ENCODE assay signal across 29 cellular contexts in the genomic region with DNA sequence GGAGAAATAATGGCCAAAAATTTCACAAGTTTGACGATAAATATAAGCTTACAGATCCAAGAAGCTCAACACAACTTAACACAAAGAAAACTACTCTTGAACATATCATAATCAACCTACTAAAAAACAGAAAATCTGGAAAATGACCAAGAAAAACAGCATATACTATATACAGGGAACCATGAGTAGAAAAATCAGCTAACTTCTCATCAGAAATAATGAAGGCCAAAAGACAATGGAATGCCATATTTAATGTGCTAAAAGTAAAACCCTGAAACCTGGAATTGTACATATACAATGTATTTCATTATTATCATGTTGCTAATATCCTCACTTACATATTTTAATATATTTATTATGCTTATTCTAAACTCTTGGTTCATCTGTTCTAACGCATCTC.
"Had no signal": no experiment of that assay in that cellular context is flagged by ENCODE, and none has a peak within 500 bp of the region (broad histone marks: within the 10 kb centered on the region; RNA-seq: fewer than 3 reads in every experiment).

No MANE protein-coding gene starts in this region.

- H3K4me1 ChIP-seq: stomach, testis, thyroid gland, tibial artery, transverse colon, upper lobe of right lung, uterus had no signal

- DNase-seq: stimulated activated CD4-positive, alpha-beta T cell treated with anti-CD3 and anti-CD28 coated beads, Interleukin-2, amount 100 ng/mL, for 48 hours; stimulated activated CD4-positive, alpha-beta T cell treated with anti-CD3 and anti-CD28 coated beads, Interleukin-4, amount 100 ng/mL, for 1 hour; stimulated activated CD4-positive, alpha-beta T cell treated with anti-CD3 and anti-CD28 coated beads, Interleukin-4, amount 100 ng/mL, for 24 hours; stimulated activated CD4-positive, alpha-beta T cell treated with anti-CD3 and anti-CD28 coated beads, Interleukin-4, amount 100 ng/mL, for 4 hours; stimulated activated CD8-positive, alpha-beta memory T cell treated with anti-CD3 and anti-CD28 coated beads, Interleukin-4, amount 100 ng/mL, for 48 hours; stimulated activated naive B cell treated with anti-CD40 and anti-IgM and Interleukin-4, amounts not matched to agents 10 μg/mL and 1 μg/mL and 100 μg/mL, for 72 hours; stimulated activated naive CD4-positive, alpha-beta T cell; stimulated activated naive CD4-positive, alpha-beta T cell treated with Interleukin-2 at 50 U/mL for 16 hours; stimulated activated naive CD8-positive, alpha-beta T cell treated with anti-CD3 and anti-CD28 coated beads, Interleukin-15, amount 100 ng/mL, for 72 hours; stimulated activated naive CD8-positive, alpha-beta T cell treated with anti-CD3 and anti-CD28 coated beads, Interleukin-15, Interleukin-2, amounts not matched to agents 100 U/mL and 50 U/mL, for 24 hours; stomach; substantia nigra; testis; thyroid gland; tibial artery; transverse colon; trophoblast cell; upper lobe of left lung; upper lobe of right lung; uterus had no signal

- H3K27me3 Mint-ChIP-seq: stimulated activated memory B cell treated with anti-CD40 and anti-IgM and Interleukin-4, amounts not matched to agents 10 μg/mL and 1 μg/mL and 100 μg/mL, for 72 hours; stimulated activated naive B cell treated with anti-CD40 and anti-IgM and Interleukin-4, amounts not matched to agents 10 μg/mL and 1 μg/mL and 100 μg/mL, for 72 hours; stimulated activated naive CD8-positive, alpha-beta T cell treated with anti-CD3 and anti-CD28 coated beads, Interleukin-15, amount 100 ng/mL, for 72 hours; stimulated activated naive CD8-positive, alpha-beta T cell treated with anti-CD3 and anti-CD28 coated beads, Interleukin-15, Interleukin-2, amounts not matched to agents 100 ng/mL and 50 ng/mL, for 24 hours; type B pancreatic cell had no signal

- H3K27ac Mint-ChIP-seq: stimulated activated effector memory CD8-positive, alpha-beta T cell treated with anti-CD3 and anti-CD28 coated beads, Interleukin-12 subunit alpha, Interleukin-12 subunit beta, amount 100 ng/mL, for 72 hours; stimulated activated memory B cell treated with anti-CD40 and anti-IgM and Interleukin-4, amounts not matched to agents 10 μg/mL and 1 μg/mL and 100 μg/mL, for 72 hours; stimulated activated naive B cell treated with anti-CD40 and anti-IgM and Interleukin-4, amounts not matched to agents 10 μg/mL and 1 μg/mL and 100 μg/mL, for 72 hours; stimulated activated naive CD8-positive, alpha-beta T cell treated with anti-CD3 and anti-CD28 coated beads, Interleukin-15, amount 100 ng/mL, for 72 hours; stimulated activated naive CD8-positive, alpha-beta T cell treated with anti-CD3 and anti-CD28 coated beads, Interleukin-15, Interleukin-2, amounts not matched to agents 100 ng/mL and 50 ng/mL, for 24 hours had no signal

- H3K36me3 Mint-ChIP-seq: stimulated activated effector memory CD8-positive, alpha-beta T cell treated with anti-CD3 and anti-CD28 coated beads, Interleukin-12 subunit alpha, Interleukin-12 subunit beta, amount 100 ng/mL, for 72 hours had no signal

- H3K27me3 ChIP-seq: stomach, suprapubic skin, testis, thyroid gland, tibial artery, tibial nerve, transverse colon, upper lobe of left lung, upper lobe of right lung, uterus, vagina had no signal

- FAIRE-seq: urothelium cell line had no signal

- H3K4me1 Mint-ChIP-seq: stimulated activated effector memory CD8-positive, alpha-beta T cell treated with anti-CD3 and anti-CD28 coated beads, Interleukin-12 subunit alpha, Interleukin-12 subunit beta, amount 100 ng/mL, for 72 hours; stimulated activated memory B cell treated with anti-CD40 and anti-IgM and Interleukin-4, amounts not matched to agents 10 μg/mL and 1 μg/mL and 100 μg/mL, for 72 hours; stimulated activated naive B cell treated with anti-CD40 and anti-IgM and Interleukin-4, amounts not matched to agents 10 μg/mL and 1 μg/mL and 100 μg/mL, for 72 hours; stimulated activated naive CD8-positive, alpha-beta T cell treated with anti-CD3 and anti-CD28 coated beads, Interleukin-15, amount 100 ng/mL, for 72 hours had no signal

- H3K27ac ChIP-seq: stomach, suprapubic skin, testis, thoracic aorta, thyroid gland, tibial artery, tibial nerve, transverse colon, upper lobe of left lung, upper lobe of right lung, uterus, vagina had no signal

- H3K4me3 ChIP-seq: stomach, suprapubic skin, testis, thoracic aorta, thyroid gland, tibial artery, tibial nerve, transverse colon, upper lobe of left lung, upper lobe of right lung, uterus, vagina had no signal

- H3K36me3 ChIP-seq: stomach, suprapubic skin, thoracic aorta, thyroid gland, transverse colon, upper lobe of left lung, upper lobe of right lung, uterus, vagina had no signal

- ATAC-seq: stimulated activated effector memory CD8-positive, alpha-beta T cell treated with anti-CD3 and anti-CD28 coated beads, Interleukin-12 subunit alpha, Interleukin-12 subunit beta, amount 100 ng/mL, for 72 hours; stimulated activated memory B cell treated with anti-CD40 and anti-IgM and Interleukin-4, amounts not matched to agents 10 μg/mL and 1 μg/mL and 100 μg/mL, for 72 hours; stimulated activated naive B cell treated with anti-CD40 and anti-IgM and Interleukin-4, amounts not matched to agents 10 μg/mL and 1 μg/mL and 100 μg/mL, for 72 hours; stimulated activated naive CD8-positive, alpha-beta T cell treated with anti-CD3 and anti-CD28 coated beads, Interleukin-15, amount 100 ng/mL, for 72 hours; stimulated activated naive CD8-positive, alpha-beta T cell treated with anti-CD3 and anti-CD28 coated beads, Interleukin-15, Interleukin-2, amounts not matched to agents 100 U/mL and 50 U/mL, for 24 hours; upper lobe of right lung had no signal

- H3K4me3 Mint-ChIP-seq: stimulated activated effector memory CD8-positive, alpha-beta T cell treated with anti-CD3 and anti-CD28 coated beads, Interleukin-12 subunit alpha, Interleukin-12 subunit beta, amount 100 ng/mL, for 72 hours; stimulated activated memory B cell treated with anti-CD40 and anti-IgM and Interleukin-4, amounts not matched to agents 10 μg/mL and 1 μg/mL and 100 μg/mL, for 72 hours; stimulated activated naive B cell treated with anti-CD40 and anti-IgM and Interleukin-4, amounts not matched to agents 10 μg/mL and 1 μg/mL and 100 μg/mL, for 72 hours; stimulated activated naive CD8-positive, alpha-beta T cell treated with anti-CD3 and anti-CD28 coated beads, Interleukin-15, amount 100 ng/mL, for 72 hours; stimulated activated naive CD8-positive, alpha-beta T cell treated with anti-CD3 and anti-CD28 coated beads, Interleukin-15, Interleukin-2, amounts not matched to agents 100 ng/mL and 50 ng/mL, for 24 hours; type B pancreatic cell had no signal

- H3K9me3 ChIP-seq: suprapubic skin, testis, thyroid gland, tibial artery, upper lobe of left lung, upper lobe of right lung, uterus, vagina had no signal
